26 cellular contexts compared by ENCODE assay signal in the genomic region with DNA sequence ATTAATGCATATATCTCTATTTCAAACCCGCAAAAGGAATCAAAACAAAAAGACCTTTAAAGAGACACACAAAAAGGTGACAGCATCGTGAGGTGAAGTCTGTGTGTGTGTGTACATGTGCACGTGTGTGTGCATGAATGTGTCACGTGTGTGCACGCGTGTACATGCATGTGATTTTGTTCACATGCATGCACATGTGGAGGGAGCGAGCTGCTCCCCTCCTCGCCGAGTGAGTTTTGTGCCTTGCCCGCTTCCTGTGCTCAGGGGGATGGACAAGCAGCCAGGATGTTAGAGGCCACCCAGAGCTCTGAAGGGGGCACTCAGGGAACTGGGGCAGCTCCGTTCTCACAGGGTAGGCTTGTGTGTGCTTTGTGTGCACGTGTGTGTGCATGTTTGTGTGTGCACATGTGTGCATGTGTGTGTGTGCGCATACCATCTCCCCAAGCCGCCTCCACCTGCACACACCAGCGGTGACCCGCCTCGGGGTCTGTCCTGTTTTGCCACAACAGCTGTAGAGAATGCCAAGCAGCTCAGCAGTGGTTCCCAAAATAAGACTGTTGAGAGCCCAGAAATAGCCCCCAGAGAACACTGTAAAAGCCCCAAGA.
DNase-seq lines count a peak whose midpoint lies in the region; ATAC-seq, FAIRE-seq and TF ChIP-seq lines count a peak whose summit lies in the region.
"Had no signal": no experiment of that assay in that cellular context is flagged by ENCODE, and none has a peak within 500 bp of the region (broad histone marks: within the 10 kb centered on the region; RNA-seq: fewer than 3 reads in every experiment).

No MANE protein-coding gene starts in this region.

- H3K9me3 Mint-ChIP-seq in chondrocyte (ENCODE audit: low read depth) (peaks cover 14% of the 10 kb centered on the region), neural crest cell (peaks cover 6% of the 10 kb centered on the region)
- H3K9me3 Mint-ChIP-seq: endodermal cell had no signal

- H3K4me3 ChIP-seq in A549 = no peak overlapping the region
- H3K4me3 ChIP-seq in gastrocnemius medialis = no peak overlapping the region
- H3K4me3 ChIP-seq: gastroesophageal sphincter, GM23248 had no signal

- FAIRE-seq in A549 (lab: Jason Lieb, UNC) = no peak

- ATAC-seq in A549 (peak in 1 of 2 experiments; percentile 19; a peak in 3 of 6 replicates), gastrocnemius medialis (no peak)
- ATAC-seq: gastroesophageal sphincter had no signal

- H3K4me2 ChIP-seq in A549 = peak overlapping the region; percentile 36; the same call in 2 of the 3 replicates

- TF ChIP-seq EP300 in A549 (IDR thresholded peaks at IDR 0.05) = no peak

- no peaks in the 10 kb centered on the region for H3K27me3 ChIP-seq in gastrocnemius medialis

- in situ Hi-C loops in gastrocnemius medialis (cut with MboI; ENCODE audit: low sequenced_read_pairs in 4 of 4) = no loop called here

- DNase-seq in A549 (ENCODE audit: low read depth in 1 of 2, low spot score in 1 of 2) = peak in 1 of 2 experiments; percentile 18
- DNase-seq in Daoy (ENCODE audit: low read depth) = peak; percentile 48
- DNase-seq in chondrocyte (ENCODE audit: low spot score) = peak; percentile 50
- DNase-seq in neural crest cell (ENCODE audit: low read depth, low spot score) = no peak
- no peak for DNase-seq in AML-193 (lab: John Stamatoyannopoulos, UW)
- no peak for DNase-seq in gastrocnemius medialis
- DNase-seq in COR-L47 (lab: John Stamatoyannopoulos, UW) = no peak
- no peak for DNase-seq in dermis blood vessel endothelial cell
- DNase-seq: activated CD4-positive, alpha-beta T cell treated with anti-CD3 and anti-CD28 coated beads, Interleukin-2, amount 10 ng/mL, durations not matched to agents 7 days and 5 days; activated naive CD4-positive, alpha-beta T cell treated with Interleukin-2 at 50 U/mL for 16 hours; amniotic stem cell; CD4-positive, CD25-positive, alpha-beta regulatory T cell; cortex of kidney; hippocampal formation; KG1; mesenchymal stem cell; MM.1S; NCI-H2107; NCI-H446 treated with DMSO at 0.1 percent for 48 hours; nucleus accumbens; OCI-M1; SHP77; T1000 had no signal

- no peak for TF ChIP-seq RAD21 in A549 (conservative IDR thresholded peaks at IDR 0.05 in 1 of 2, IDR thresholded peaks at IDR 0.05 in 1 of 2)

- H3K36me3 ChIP-seq in gastrocnemius medialis = no peaks in the 10 kb centered on the region
- H3K36me3 ChIP-seq: gastroesophageal sphincter had no signal

- 79% methylated on average over 17 of the region's 17 CpGs for WGBS in A549 (ENCODE audit: missing lambda C conversion rate)

- H3K27me3 Mint-ChIP-seq in chondrocyte (ENCODE audit: low read depth) (no peaks in the 10 kb centered on the region), neural crest cell (ENCODE audit: low read depth) (no peaks in the 10 kb centered on the region)
- H3K27me3 Mint-ChIP-seq: activated CD4-positive, alpha-beta T cell treated with anti-CD3 and anti-CD28 coated beads, Interleukin-2, amount 10 ng/mL, durations not matched to agents 7 days and 5 days; CD4-positive, CD25-positive, alpha-beta regulatory T cell had no signal

- H3K4me1 ChIP-seq in A549 = peaks cover 16% of the 10 kb centered on the region
- H3K4me1 ChIP-seq in gastrocnemius medialis = no peaks in the 10 kb centered on the region
- H3K4me1 ChIP-seq: gastroesophageal sphincter had no signal

- CTCF ChIA-PET in A549 (lab: Yijun Ruan, JAX) = interaction anchor here (0.6 to 3.8 kb wide), 4 partner anchors 14 to 964 kb away, joined by 3 to 16 read pairs (median 4); no protein-coding TSS in a partner anchor

- H3K9me3 ChIP-seq in A549 = peaks cover 7% of the 10 kb centered on the region; the same call in 1 of the 3 replicates
- no peaks in the 10 kb centered on the region for H3K9me3 ChIP-seq in gastrocnemius medialis

- intact Hi-C loops in gastrocnemius medialis (cut with DNase I; ENCODE audit: low total_unique reads) = no loop called here

- POLR2A ChIA-PET in A549 (lab: Yijun Ruan, JAX) = interaction anchor here (1.2 kb wide), 1 partner anchor 36 kb away, joined by 3 read pairs; no protein-coding TSS in a partner anchor

- H3K27ac ChIP-seq in A549 = peak overlapping the region; percentile 14 to 42; a peak in 2 of 6 replicates
- H3K27ac ChIP-seq in gastrocnemius medialis = no peak overlapping the region
- H3K27ac ChIP-seq: gastroesophageal sphincter, GM23248 had no signal

- TF ChIP-seq POLR2A in A549 (IDR thresholded peaks at IDR 0.05; ENCODE audit: low read length) = no peak
- no peak for TF ChIP-seq POLR2A in gastrocnemius medialis (IDR thresholded peaks at IDR 0.05)

- TF ChIP-seq CTCF in A549 (IDR thresholded peaks at IDR 0.05) (no peak), chondrocyte (IDR thresholded peaks at IDR 0.05) (no peak), neural crest cell (conservative IDR thresholded peaks at IDR 0.05) (no peak), gastrocnemius medialis (IDR thresholded peaks at IDR 0.05 in 4 of 5, conservative IDR thresholded peaks at IDR 0.05 in 1 of 5) (no peak)

- H3K27ac Mint-ChIP-seq in chondrocyte (ENCODE audit: unreplicated experiment) (no peak overlapping the region), neural crest cell (ENCODE audit: unreplicated experiment) (peak overlapping the region; percentile 78)
- H3K27ac Mint-ChIP-seq: activated CD4-positive, alpha-beta T cell treated with anti-CD3 and anti-CD28 coated beads, Interleukin-2, amount 10 ng/mL, durations not matched to agents 7 days and 5 days; endodermal cell had no signal

- H3K4me1 Mint-ChIP-seq in chondrocyte (ENCODE audit: low read depth) = no peaks in the 10 kb centered on the region
- H3K4me1 Mint-ChIP-seq in neural crest cell = peaks cover 19% of the 10 kb centered on the region
- H3K4me1 Mint-ChIP-seq: activated CD4-positive, alpha-beta T cell treated with anti-CD3 and anti-CD28 coated beads, Interleukin-2, amount 10 ng/mL, durations not matched to agents 7 days and 5 days; CD4-positive, CD25-positive, alpha-beta regulatory T cell had no signal

- H3K36me3 Mint-ChIP-seq in chondrocyte (ENCODE audit: low read depth) (no peaks in the 10 kb centered on the region), neural crest cell (ENCODE audit: low read depth) (no peaks in the 10 kb centered on the region)
- H3K36me3 Mint-ChIP-seq: CD4-positive, CD25-positive, alpha-beta regulatory T cell had no signal

- H3K4me3 Mint-ChIP-seq in chondrocyte (ENCODE audit: unreplicated experiment) (no peak overlapping the region), neural crest cell (no peak overlapping the region)
- H3K4me3 Mint-ChIP-seq: activated CD4-positive, alpha-beta T cell treated with anti-CD3 and anti-CD28 coated beads, Interleukin-2, amount 10 ng/mL, durations not matched to agents 7 days and 5 days; CD4-positive, CD25-positive, alpha-beta regulatory T cell; endodermal cell had no signal

TF ChIP-seq in A549, 52 proteins besides CTCF, POLR2A, EP300 and RAD21:
- no peak for TF ChIP-seq EHF (CRISPR knock-in tag; IDR thresholded peaks at IDR 0.05)
- no peak for TF ChIP-seq NPAS2 (CRISPR knock-in tag; IDR thresholded peaks at IDR 0.05; ENCODE audit: borderline replicate concordance)
- no peak for TF ChIP-seq CBX2 (IDR thresholded peaks at IDR 0.05; ENCODE audit: borderline replicate concordance, low read depth)
- no peak for TF ChIP-seq RARB (CRISPR knock-in tag; IDR thresholded peaks at IDR 0.05)
- no peak for TF ChIP-seq GATA3 (IDR thresholded peaks at IDR 0.05; ENCODE audit: borderline replicate concordance)
- no peak for TF ChIP-seq KDM5A (IDR thresholded peaks at IDR 0.05)
- TF ChIP-seq ZNF302 (CRISPR knock-in tag; IDR thresholded peaks at IDR 0.05) = no peak
- TF ChIP-seq FOSB (CRISPR knock-in tag; IDR thresholded peaks at IDR 0.05) = no peak
- no peak for TF ChIP-seq ZSCAN20 (CRISPR knock-in tag; IDR thresholded peaks at IDR 0.05)
- TF ChIP-seq EHMT2 (IDR thresholded peaks at IDR 0.05; ENCODE audit: low read depth) = no peak
- no peak for TF ChIP-seq HOXB5 (CRISPR knock-in tag; IDR thresholded peaks at IDR 0.05)
- no peak for TF ChIP-seq HDAC2 (IDR thresholded peaks at IDR 0.05)
- no peak for TF ChIP-seq POLR2AphosphoS2 (conservative IDR thresholded peaks at IDR 0.05; ENCODE audit: low read length)
- no peak for TF ChIP-seq FOSL2 (IDR thresholded peaks at IDR 0.05)
- no peak for TF ChIP-seq FOSL2 (CRISPR knock-in tag; IDR thresholded peaks at IDR 0.05)
- TF ChIP-seq JUN (IDR thresholded peaks at IDR 0.05) = no peak
- no peak for TF ChIP-seq SREBF2 (IDR thresholded peaks at IDR 0.05)
- no peak for TF ChIP-seq MYC (IDR thresholded peaks at IDR 0.05; ENCODE audit: borderline replicate concordance, low read length)

Comparison
In these comparisons a context has a peak if more than half of its experiments do, and no peak if none do; other contexts are left out.
1. DNase-seq: peak in Daoy (single experiment) and chondrocyte (single experiment); none in neural crest cell (single experiment), AML-193 (0 of 2), gastrocnemius medialis (0 of 2), COR-L47 (single experiment) and dermis blood vessel endothelial cell (single experiment).
2. H3K27ac ChIP-seq: peak in A549 (2 of 2); none in gastrocnemius medialis (0 of 4).